ENCODE assay signal across 18 cellular contexts in the genomic region with DNA sequence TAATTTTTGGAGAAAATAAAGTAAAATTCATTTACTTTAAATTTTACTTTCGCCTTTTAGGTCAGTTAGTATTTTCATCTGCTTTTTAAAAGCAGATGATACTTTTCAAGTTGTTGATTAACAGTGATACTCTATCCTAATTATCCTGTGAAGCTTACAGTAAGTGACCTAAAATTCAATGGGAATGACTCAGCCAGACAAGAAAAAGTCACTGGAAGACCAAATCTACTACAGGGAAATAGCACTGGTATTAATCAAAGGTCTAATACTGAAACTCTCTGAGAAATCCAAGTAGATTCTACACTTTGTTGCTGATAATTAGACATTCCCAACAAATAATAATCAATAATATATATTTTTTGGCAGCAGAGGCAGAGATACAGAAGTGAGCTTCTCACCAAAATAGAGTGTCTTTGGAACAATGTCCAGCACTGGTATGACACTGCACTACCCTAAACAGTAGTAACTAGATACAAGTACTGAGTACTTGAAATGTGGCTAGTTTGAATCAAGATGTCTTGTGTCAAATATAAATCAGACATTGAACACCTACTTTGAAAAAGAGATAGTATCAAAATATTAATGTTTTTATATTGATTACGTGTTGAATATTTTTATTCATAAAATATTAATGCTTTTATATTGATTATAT. TPM values are rescaled to one million over a fixed set of nuclear protein-coding genes. Genes with fewer than 3 reads are reported as not detected.
DNase-seq lines count a peak whose midpoint lies in the region; ATAC-seq and TF ChIP-seq lines count a peak whose summit lies in the region.
"Had no signal": no experiment of that assay in that cellular context is flagged by ENCODE, and none has a peak within 500 bp of the region (broad histone marks: within the 10 kb centered on the region; RNA-seq: fewer than 3 reads in every experiment).

No MANE protein-coding gene starts in this region.

- no peak overlapping the region for H3K4me3 ChIP-seq in right lobe of liver
- H3K4me3 ChIP-seq: spleen had no signal

- peak in 1 of 4 donors; percentile 49 for ATAC-seq in right lobe of liver
- ATAC-seq in GM21381 (IDR thresholded peaks at IDR 0.05; ENCODE audit: unreplicated experiment): no peak
- ATAC-seq in GM18519 (IDR thresholded peaks at IDR 0.05; ENCODE audit: low FRiP score, unreplicated experiment): no peak
- ATAC-seq: left colon; stimulated activated effector memory CD8-positive, alpha-beta T cell treated with anti-CD3 and anti-CD28 coated beads, Interleukin-12 subunit alpha, Interleukin-12 subunit beta, amount 100 ng/mL, for 72 hours had no signal

- no peak for TF ChIP-seq CTCF in right lobe of liver (IDR thresholded peaks at IDR 0.05)

- WGBS in right lobe of liver (ENCODE audit: insufficient coverage, low coverage, low lambda C conversion rate, missing lambda C conversion rate): 72% methylated on average over 2 of the region's 2 CpGs

- H3K27me3 ChIP-seq in right lobe of liver: no peaks in the 10 kb centered on the region
- H3K27me3 ChIP-seq: BE2C, spleen had no signal

- H3K4me1 ChIP-seq in right lobe of liver: peaks cover 0 to 50% (median 7%) of the 10 kb centered on the region in 4 donors
- H3K4me1 ChIP-seq: parathyroid adenoma, spleen had no signal

- no peaks in the 10 kb centered on the region for H3K9me3 ChIP-seq in right lobe of liver
- H3K9me3 ChIP-seq: BE2C, spleen had no signal

- DNase-seq in EH (ENCODE audit: low read depth) (peak; percentile 75), RPMI7951 (ENCODE audit: low read depth) (peak; percentile 35), fibroblast of gingiva (ENCODE audit: low read depth) (peak; percentile 40), right lobe of liver (no peak), CD1c-positive myeloid dendritic cell (ENCODE audit: extremely low spot score) (no peak), amniotic stem cell (lab: John Stamatoyannopoulos, UW) (no peak)
- DNase-seq: activated CD4-positive, alpha-beta T cell treated with anti-CD3 and anti-CD28 coated beads, Interleukin-2, amount 50 U/mL, for 4 hours; activated T-cell treated with anti-CD3 and anti-CD28 coated beads, Interleukin-2, amount 50 U/mL, for 24 hours; BE2C; KG1; left colon; NCI-H1105; spleen had no signal

- peak overlapping the region; percentile 21 to 29 (median 26) for H3K27ac ChIP-seq in right lobe of liver
- H3K27ac ChIP-seq: epithelial cell of prostate, parathyroid adenoma, spleen had no signal

- no peaks in the 10 kb centered on the region for H3K36me3 ChIP-seq in right lobe of liver
- H3K36me3 ChIP-seq: BE2C, spleen had no signal

- intact Hi-C loops in right lobe of liver (cut with DNase I): no loop called here

- no peak for TF ChIP-seq POLR2A in right lobe of liver (IDR thresholded peaks at IDR 0.05)

RNA-seq across cellular contexts. Expression of gene ELL2, which starts 22.8 kb away (rescaled TPM):
- 16.7 and 19.8 TPM in 2 replicates for total RNA-seq in RPMI7951 (2014; rRNA removed; shearing (Covaris generic))
- 10 to 100 TPM; 74.3 to 96.4 (median 84.5) TPM for total RNA-seq in right lobe of liver

Comparison
In these comparisons a context has a peak if more than half of its experiments do, and no peak if none do; other contexts are left out.
1. DNase-seq: peak in EH (single experiment), RPMI7951 (single experiment) and fibroblast of gingiva (single experiment); none in right lobe of liver (0 of 3), CD1c-positive myeloid dendritic cell (single experiment) and amniotic stem cell (single experiment).